ENCODE assay signal across 8 cellular contexts in genomic region chr6:26556263-26557070, GRCh38. TPM values are rescaled to one million over a fixed set of nuclear protein-coding genes. Genes with fewer than 3 reads are reported as not detected.
A peak's percentile ranks its signal among the peaks of the same experiment; 100 is the strongest.
DNase-seq lines count a peak whose midpoint lies in the region; ATAC-seq and TF ChIP-seq lines count a peak whose summit lies in the region.

No MANE protein-coding gene starts in this region.

- ATAC-seq in psoas muscle, result peak in 3 of 4 donors; percentile 24 to 36 (median 29)
- no peak for ATAC-seq in GM18907 (IDR thresholded peaks at IDR 0.05; ENCODE audit: unreplicated experiment)

- TF ChIP-seq POLR2A in transverse colon (IDR thresholded peaks at IDR 0.05), result no peak

- H3K36me3 Mint-ChIP-seq in T-helper 2 cell treated with Interferon-gamma antibody and Interleukin-4, amounts not matched to agents 5 μg/mL and 100 μg/mL, for 36 hours (ENCODE audit: low read depth), result no peaks in the 10 kb centered on the region

- no peak for TF ChIP-seq EP300 in transverse colon (IDR thresholded peaks at IDR 0.05; ENCODE audit: low read depth)

- H3K9me3 ChIP-seq in psoas muscle (no peaks in the 10 kb centered on the region), transverse colon (no peaks in the 10 kb centered on the region)

- in situ Hi-C loops in transverse colon (cut with MboI; ENCODE audit: low pct_ligation_motif_present in 1 of 4, low pct_unique_long_range_greater_than_20kb in 1 of 4, low sequenced_read_pairs in 3 of 4), result no loop called here

- H3K4me1 ChIP-seq in psoas muscle (peaks cover 3% of the 10 kb centered on the region), transverse colon (peaks cover 0 to 27% (median 12%) of the 10 kb centered on the region in 4 donors)

- no peak overlapping the region for H3K27ac Mint-ChIP-seq in T-helper 2 cell treated with Interferon-gamma antibody and Interleukin-4, amounts not matched to agents 5 μg/mL and 100 μg/mL, for 36 hours

- H3K27me3 Mint-ChIP-seq in T-helper 2 cell treated with Interferon-gamma antibody and Interleukin-4, amounts not matched to agents 5 μg/mL and 100 μg/mL, for 36 hours (ENCODE audit: low read depth), result peaks cover 2% of the 10 kb centered on the region

- H3K4me3 Mint-ChIP-seq in T-helper 2 cell treated with Interferon-gamma antibody and Interleukin-4, amounts not matched to agents 5 μg/mL and 100 μg/mL, for 36 hours, result peak overlapping the region; percentile 13

- TF ChIP-seq CTCF in psoas muscle (IDR thresholded peaks at IDR 0.05) (no peak), coronary artery (IDR thresholded peaks at IDR 0.05) (no peak), transverse colon (IDR thresholded peaks at IDR 0.05) (no peak)

- H3K36me3 ChIP-seq in psoas muscle (ENCODE audit: insufficient read depth in 1 of 2, low read depth in 1 of 2) (no peaks in the 10 kb centered on the region), transverse colon (no peaks in the 10 kb centered on the region)

- intact Hi-C loops in psoas muscle (cut with DNase I) (loop anchor here in 1 of 2 donors (5.0 kb wide), 1 partner anchor 244 kb away; no protein-coding TSS in a partner anchor), transverse colon (cut with DNase I; ENCODE audit: low total_unique reads) (no loop called here)

- H3K27ac ChIP-seq in psoas muscle (peak overlapping the region; percentile 4), coronary artery (no peak overlapping the region), transverse colon (peak overlapping the region in 1 of 4 donors; percentile 3)

- H3K4me1 Mint-ChIP-seq in T-helper 2 cell treated with Interferon-gamma antibody and Interleukin-4, amounts not matched to agents 5 μg/mL and 100 μg/mL, for 36 hours (ENCODE audit: low read depth), result peaks cover 13% of the 10 kb centered on the region

- H3K9me3 Mint-ChIP-seq in T-helper 2 cell treated with Interferon-gamma antibody and Interleukin-4, amounts not matched to agents 5 μg/mL and 100 μg/mL, for 36 hours, result no peaks in the 10 kb centered on the region

- H3K4me3 ChIP-seq in psoas muscle (no peak overlapping the region), coronary artery (no peak overlapping the region), transverse colon (no peak overlapping the region)

- DNase-seq in ELF-1 (ENCODE audit: low read depth, low spot score), result peak; percentile 95
- peak; percentile 98 for DNase-seq in M059J (ENCODE audit: low read depth)
- no peak for DNase-seq in T-helper 2 cell treated with Interferon-gamma antibody and Interleukin-4, amounts not matched to agents 5 μg/mL and 100 μg/mL, for 36 hours (ENCODE audit: low spot score)
- peak; percentile 94 for DNase-seq in fibroblast of gingiva (ENCODE audit: low read depth)
- peak in 1 of 2 donors; percentile 45 for DNase-seq in psoas muscle
- no peak for DNase-seq in coronary artery (ENCODE audit: low spot score)
- no peak for DNase-seq in transverse colon

- H3K27me3 ChIP-seq in psoas muscle (ENCODE audit: insufficient read depth in 3 of 3, low read length in 2 of 3) (no peaks in the 10 kb centered on the region), transverse colon (no peaks in the 10 kb centered on the region)

- 25 to 37% (median 28%) methylated on average over 16 of the region's 16 CpGs for WGBS in psoas muscle, 3 donors
- WGBS in transverse colon (ENCODE audit: low coverage in 1 of 2), 2 donors, result 47 to 70% methylated on average over 5 to 16 of the region's 16 CpGs

RNA-seq across cellular contexts. Expression of gene HMGN4, which starts 18.3 kb away (rescaled TPM):
- 144 and 161 TPM in 2 replicates for total RNA-seq in M059J (2014; rRNA removed; shearing (Covaris generic))
- total RNA-seq in psoas muscle (10 to 100 TPM; 18.5 to 38.4 (median 27.8) TPM), transverse colon (10 to 100 TPM; 20.3 to 69.6 (median 62.8) TPM)
- polyA plus RNA-seq in psoas muscle, result 10 to 100 TPM; 15.5 to 63.9 (median 43.9) TPM

RNA-seq across cellular contexts. Expression of gene ABT1, which starts 40.3 kb away (rescaled TPM):
- 20.4 and 25.7 TPM in 2 replicates for total RNA-seq in M059J (2014; rRNA removed; shearing (Covaris generic))
- total RNA-seq in psoas muscle (10 to 100 TPM in 1 of 4 donors, 1 to 10 TPM in 3; 6.2 to 11.8 (median 9.6) TPM), transverse colon (10 to 100 TPM in 3 of 4 donors, 1 to 10 TPM in 1; 5.6 to 16.5 (median 12.4) TPM)
- polyA plus RNA-seq in psoas muscle, result 10 to 100 TPM; 10.3 to 18.4 (median 13.6) TPM

RNA-seq across cellular contexts. Expression of gene BTN1A1, which starts 56.4 kb away (rescaled TPM):
- 0.10 TPM in 1 of 2 replicates, not detected in the other for total RNA-seq in M059J (2014; rRNA removed; shearing (Covaris generic))
- total RNA-seq in psoas muscle, result not detected
- not detected for polyA plus RNA-seq in psoas muscle
- under 1 TPM in 1 of 4 donors, not detected in 3; 0.32 TPM for total RNA-seq in transverse colon

Comparison
In these comparisons a context has a peak if more than half of its experiments do, and no peak if none do; other contexts are left out.
1. DNase-seq: peak in ELF-1 (single experiment), M059J (single experiment) and fibroblast of gingiva (single experiment); none in T-helper 2 cell treated with Interferon-gamma antibody and Interleukin-4, amounts not matched to agents 5 μg/mL and 100 μg/mL, for 36 hours (single experiment), coronary artery (single experiment) and transverse colon (single experiment).